Comparison of ENCODE assay signal across 12 cellular contexts in the genomic region with DNA sequence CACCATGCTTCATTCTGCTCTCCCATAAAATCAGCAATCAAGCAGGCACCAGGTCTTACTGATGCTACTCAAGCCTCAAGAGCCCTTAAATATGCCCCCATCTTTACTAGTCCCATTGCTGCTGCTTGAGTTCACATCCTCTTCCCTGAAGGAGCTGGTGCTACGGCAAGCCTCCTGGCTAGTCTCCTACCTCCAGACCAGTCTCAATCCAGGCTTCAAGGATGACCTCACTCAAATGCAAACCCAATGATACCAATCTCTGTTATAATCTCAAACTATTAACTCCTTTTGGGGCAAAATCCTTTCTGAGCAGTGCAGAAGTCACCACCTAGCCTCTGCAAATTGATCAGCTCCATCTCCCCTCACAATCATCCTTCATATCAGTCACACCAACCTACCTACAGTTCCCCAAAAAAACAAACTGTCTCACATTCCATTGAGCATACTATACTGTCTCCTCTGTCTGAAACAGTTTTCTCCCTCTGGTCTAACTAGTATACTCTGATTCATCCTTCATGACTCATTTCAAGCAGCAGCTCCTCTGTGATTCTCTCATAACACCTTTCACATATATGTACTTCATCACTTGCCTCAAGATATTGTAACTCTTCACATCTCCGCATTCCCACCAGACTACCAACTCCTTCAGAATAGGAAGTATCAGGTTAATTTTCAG. TPM values are rescaled to one million over a fixed set of nuclear protein-coding genes. Genes with fewer than 3 reads are reported as not detected.
DNase-seq lines count a peak whose midpoint lies in the region; ATAC-seq and TF ChIP-seq lines count a peak whose summit lies in the region.
"Had no signal": no experiment of that assay in that cellular context is flagged by ENCODE, and none has a peak within 500 bp of the region (broad histone marks: within the 10 kb centered on the region; RNA-seq: fewer than 3 reads in every experiment).

No MANE protein-coding gene starts in this region.

- H3K9me3 Mint-ChIP-seq in activated CD8-positive, alpha-beta T cell treated with anti-CD3 and anti-CD28 coated beads for 36 hours: no peaks in the 10 kb centered on the region
- no peaks in the 10 kb centered on the region for H3K9me3 Mint-ChIP-seq in activated CD8-positive, alpha-beta T cell treated with anti-CD3 and anti-CD28 coated beads, Interleukin-2, amount 10 ng/mL, durations not matched to agents 7 days and 5 days (ENCODE audit: insufficient read depth)
- H3K9me3 Mint-ChIP-seq: natural killer cell treated with Interleukin-12 subunit alpha and Interleukin-12 subunit beta and Interleukin-15 and Interleukin-18, amount 100 ng/mL, for 72 hours; T-helper 2 cell treated with Interferon-gamma antibody and Interleukin-4, amounts not matched to agents 5 μg/mL and 100 μg/mL, for 36 hours had no signal

- 0 out of 4 replicates have a peak overlapping the region, but pooled peaks of 1 of the 2 experiments have one; percentile 23 for H4K8ac ChIP-seq in IMR-90 (ENCODE audit: low read depth in 2 of 2, low read length in 2 of 2)

- no peak overlapping the region for H2BK5ac ChIP-seq in IMR-90 (ENCODE audit: low read depth, low read length, poor library complexity, severe bottlenecking)

- H3K4ac ChIP-seq in IMR-90 (ENCODE audit: low read depth, low read length): no peak overlapping the region

- H3K18ac ChIP-seq in IMR-90 (ENCODE audit: low read depth, low read length): no peak overlapping the region

- H3K9me1 ChIP-seq in IMR-90 (ENCODE audit: insufficient read depth, low read length): peaks cover 15% of the 10 kb centered on the region

- H4K20me1 ChIP-seq in IMR-90 (ENCODE audit: insufficient read depth, low read length): peaks cover 12% of the 10 kb centered on the region; the same call in 1 of the 2 replicates

- H3K4me1 Mint-ChIP-seq in activated CD8-positive, alpha-beta T cell treated with anti-CD3 and anti-CD28 coated beads for 36 hours (ENCODE audit: low read depth): peaks cover 2% of the 10 kb centered on the region
- peaks cover 12% of the 10 kb centered on the region for H3K4me1 Mint-ChIP-seq in activated CD8-positive, alpha-beta T cell treated with anti-CD3 and anti-CD28 coated beads, Interleukin-2, amount 10 ng/mL, durations not matched to agents 7 days and 5 days (ENCODE audit: low read depth)

- H3K27ac ChIP-seq in IMR-90 (ENCODE audit: insufficient read depth, low read length): no peak overlapping the region

- no peak overlapping the region; the same call in 2 of the 3 replicates for H2BK15ac ChIP-seq in IMR-90 (ENCODE audit: low read depth, low read length)

- H2BK20ac ChIP-seq in IMR-90 (ENCODE audit: low read depth, low read length): peak overlapping the region; percentile 67; the same call in 1 of the 2 replicates

- H2AK5ac ChIP-seq in IMR-90 (ENCODE audit: low read depth, low read length): peak overlapping the region; percentile 2

- BruUV-seq in IMR-90 (replicated peaks; lab: Mats Ljungman, UMichigan): no TSS peak

- H3K4me3 ChIP-seq in IMR-90 (ENCODE audit: insufficient read depth, low read depth, low read length): no peak overlapping the region

- no peak for TF ChIP-seq CTCF in activated CD8-positive, alpha-beta T cell treated with anti-CD3 and anti-CD28 coated beads for 36 hours (IDR thresholded peaks at IDR 0.05)
- no peak for TF ChIP-seq CTCF in IMR-90 (conservative IDR thresholded peaks at IDR 0.05; ENCODE audit: low read depth, low read length)

- H3K23ac ChIP-seq in IMR-90 (ENCODE audit: low read depth, low read length): no peak overlapping the region

- dilution Hi-C loops in IMR-90 (cut with HindIII; ENCODE audit: low sequenced_read_pairs, unreplicated experiment): no loop called here

- intact Hi-C loops in activated CD8-positive, alpha-beta T cell treated with anti-CD3 and anti-CD28 coated beads for 36 hours (cut with micrococcal nuclease): no loop called here
- intact Hi-C loops in IMR-90 (cut with micrococcal nuclease) (no loop called here), Right ventricle myocardium superior (cut with DNase I) (no loop called here)

- H3K27me3 ChIP-seq in IMR-90 (ENCODE audit: control insufficient read depth, insufficient read depth, low read length): no peaks in the 10 kb centered on the region

- H3K27ac Mint-ChIP-seq in activated CD8-positive, alpha-beta T cell treated with anti-CD3 and anti-CD28 coated beads for 36 hours: no peak overlapping the region
- H3K27ac Mint-ChIP-seq in activated CD8-positive, alpha-beta T cell treated with anti-CD3 and anti-CD28 coated beads, Interleukin-2, amount 10 ng/mL, durations not matched to agents 7 days and 5 days: no peak overlapping the region
- H3K27ac Mint-ChIP-seq: natural killer cell treated with Interleukin-12 subunit alpha and Interleukin-12 subunit beta and Interleukin-15 and Interleukin-18, amount 100 ng/mL, for 72 hours; T-helper 2 cell treated with Interferon-gamma antibody and Interleukin-4, amounts not matched to agents 5 μg/mL and 100 μg/mL, for 36 hours had no signal

- CTCF ChIA-PET in activated CD8-positive, alpha-beta T cell treated with anti-CD3 and anti-CD28 coated beads for 36 hours (lab: Charles Lee): interaction anchor here (1.0 kb wide), 1 partner anchor 47 kb away, joined by 3 read pairs; no protein-coding TSS in a partner anchor
- CTCF ChIA-PET in activated CD8-positive, alpha-beta T cell treated with anti-CD3 and anti-CD28 coated beads, Interleukin-2, amount 10 ng/mL, durations not matched to agents 7 days and 5 days (lab: Charles Lee): no interaction called here
- CTCF ChIA-PET in IMR-90 (lab: Yijun Ruan, JAX): no interaction called here

- peaks cover 23% of the 10 kb centered on the region for H3K36me3 Mint-ChIP-seq in activated CD8-positive, alpha-beta T cell treated with anti-CD3 and anti-CD28 coated beads for 36 hours (ENCODE audit: low read depth)
- peaks cover 22% of the 10 kb centered on the region for H3K36me3 Mint-ChIP-seq in activated CD8-positive, alpha-beta T cell treated with anti-CD3 and anti-CD28 coated beads, Interleukin-2, amount 10 ng/mL, durations not matched to agents 7 days and 5 days (ENCODE audit: low read depth)
- H3K36me3 Mint-ChIP-seq: natural killer cell treated with Interleukin-12 subunit alpha and Interleukin-12 subunit beta and Interleukin-15 and Interleukin-18, amount 100 ng/mL, for 72 hours had no signal

- peak overlapping the region; percentile 38; the same call in 1 of the 2 replicates for H3K4me2 ChIP-seq in IMR-90 (ENCODE audit: low read depth, low read length)

- peaks cover 17 to 26% of the 10 kb centered on the region in 2 experiments for H3K79me1 ChIP-seq in IMR-90 (ENCODE audit: low read depth in 1 of 2, low read length in 2 of 2)

- H3K9ac ChIP-seq in IMR-90 (ENCODE audit: low read depth, low read length): no peak overlapping the region

- no peak overlapping the region for H3K4me3 Mint-ChIP-seq in activated CD8-positive, alpha-beta T cell treated with anti-CD3 and anti-CD28 coated beads for 36 hours
- no peak overlapping the region for H3K4me3 Mint-ChIP-seq in activated CD8-positive, alpha-beta T cell treated with anti-CD3 and anti-CD28 coated beads, Interleukin-2, amount 10 ng/mL, durations not matched to agents 7 days and 5 days
- H3K4me3 Mint-ChIP-seq: natural killer cell treated with Interleukin-12 subunit alpha and Interleukin-12 subunit beta and Interleukin-15 and Interleukin-18, amount 100 ng/mL, for 72 hours; T-helper 2 cell treated with Interferon-gamma antibody and Interleukin-4, amounts not matched to agents 5 μg/mL and 100 μg/mL, for 36 hours had no signal

- no peak overlapping the region for H4K5ac ChIP-seq in IMR-90 (ENCODE audit: low read depth, low read length)

- TF ChIP-seq RAD21 in IMR-90 (IDR thresholded peaks at IDR 0.05; ENCODE audit: low read length): no peak

- H3K56ac ChIP-seq in IMR-90 (ENCODE audit: extremely low read depth, insufficient read depth, low read length): no peak overlapping the region

- TF ChIP-seq POLR2A in IMR-90 (IDR thresholded peaks at IDR 0.05; ENCODE audit: low read depth, low read length): no peak

- peaks cover 7% of the 10 kb centered on the region for H3K36me3 ChIP-seq in IMR-90 (ENCODE audit: control insufficient read depth, insufficient read depth, low read length)

- peak overlapping the region; percentile 11; the same call in 1 of the 2 replicates for H4K91ac ChIP-seq in IMR-90 (ENCODE audit: insufficient read depth, low read depth, low read length)

- peaks cover 3% of the 10 kb centered on the region for H3K4me1 ChIP-seq in IMR-90 (ENCODE audit: control insufficient read depth, insufficient read depth, low read length)

- ATAC-seq in activated CD8-positive, alpha-beta T cell treated with anti-CD3 and anti-CD28 coated beads for 36 hours: peak; percentile 85
- no peak for ATAC-seq in activated CD8-positive, alpha-beta T cell treated with anti-CD3 and anti-CD28 coated beads, Interleukin-2, amount 10 ng/mL, durations not matched to agents 7 days and 5 days
- ATAC-seq in IMR-90 (ENCODE audit: low read depth) (peak; percentile 99), esophagus mucosa (peak; percentile 99), GM21367 (IDR thresholded peaks at IDR 0.05; ENCODE audit: unreplicated experiment) (no peak), Right ventricle myocardium superior (ENCODE audit: poor library complexity) (no peak)
- ATAC-seq in stimulated activated naive CD8-positive, alpha-beta T cell treated with anti-CD3 and anti-CD28 coated beads, Interleukin-15, Interleukin-2, amounts not matched to agents 100 U/mL and 50 U/mL, for 24 hours: peak; percentile 91

- H3K9me3 ChIP-seq in IMR-90 (ENCODE audit: control insufficient read depth, insufficient read depth, low read length): no peaks in the 10 kb centered on the region

- POLR2A ChIA-PET in activated CD8-positive, alpha-beta T cell treated with anti-CD3 and anti-CD28 coated beads for 36 hours (lab: Charles Lee): interaction anchor here (0.6 kb wide), 1 partner anchor 16 kb away, joined by 3 read pairs; no protein-coding TSS in a partner anchor
- POLR2A ChIA-PET in activated CD8-positive, alpha-beta T cell treated with anti-CD3 and anti-CD28 coated beads, Interleukin-2, amount 10 ng/mL, durations not matched to agents 7 days and 5 days (lab: Charles Lee): no interaction called here
- POLR2A ChIA-PET in IMR-90 (lab: Charles Lee; ENCODE audit: unreplicated experiment): interaction anchor here (0.6 kb wide), 1 partner anchor 30 kb away, joined by 5 read pairs; a partner anchor contains a TSS

- H3K14ac ChIP-seq in IMR-90 (replicated peaks; ENCODE audit: low read depth, low read length): peak overlapping the region; percentile 75; the same call in 1 of the 2 replicates

- no peak overlapping the region for H2AFZ ChIP-seq in IMR-90 (replicated peaks; ENCODE audit: low read length, poor library complexity)

- no CpG with 5 or more reads among the region's 2 CpGs for WGBS in IMR-90 (ENCODE audit: extremely low coverage in 2 of 2, insufficient read length in 1 of 2), 2 experiments

- peak overlapping the region; percentile 37; the same call in 1 of the 2 replicates for H2BK120ac ChIP-seq in IMR-90 (ENCODE audit: low read depth, low read length)

- in situ Hi-C loops in IMR-90 (cut with MboI; ENCODE audit: low sequenced_read_pairs): no loop called here

- DNase-seq in activated CD8-positive, alpha-beta T cell treated with anti-CD3 and anti-CD28 coated beads for 36 hours: no peak
- no peak for DNase-seq in activated CD8-positive, alpha-beta T cell treated with anti-CD3 and anti-CD28 coated beads, Interleukin-2, amount 10 ng/mL, durations not matched to agents 7 days and 5 days
- DNase-seq in IMR-90 (peak; percentile 94), Right ventricle myocardium superior (no peak), NCI-H510A treated with DMSO at 0.1 percent for 48 hours (lab: John Stamatoyannopoulos, UW) (no peak)
- no peak for DNase-seq in stimulated activated naive CD8-positive, alpha-beta T cell treated with anti-CD3 and anti-CD28 coated beads, Interleukin-15, Interleukin-2, amounts not matched to agents 100 U/mL and 50 U/mL, for 24 hours
- DNase-seq: activated naive CD4-positive, alpha-beta T cell treated with Interleukin-2 at 50 U/mL for 16 hours; NCI-H1930 had no signal

- H2AK9ac ChIP-seq in IMR-90 (replicated peaks; ENCODE audit: low read depth, low read length, poor library complexity): peak overlapping the region; percentile 48

- H3K27me3 Mint-ChIP-seq in activated CD8-positive, alpha-beta T cell treated with anti-CD3 and anti-CD28 coated beads for 36 hours: no peaks in the 10 kb centered on the region
- H3K27me3 Mint-ChIP-seq in activated CD8-positive, alpha-beta T cell treated with anti-CD3 and anti-CD28 coated beads, Interleukin-2, amount 10 ng/mL, durations not matched to agents 7 days and 5 days (ENCODE audit: low read depth): no peaks in the 10 kb centered on the region
- H3K27me3 Mint-ChIP-seq: natural killer cell treated with Interleukin-12 subunit alpha and Interleukin-12 subunit beta and Interleukin-15 and Interleukin-18, amount 100 ng/mL, for 72 hours had no signal

RNA-seq across cellular contexts. Expression of a gene that starts 30.0 kb away (rescaled TPM):
- 10 to 100 TPM; 29.5 to 31.1 TPM for total RNA-seq in activated CD8-positive, alpha-beta T cell treated with anti-CD3 and anti-CD28 coated beads for 36 hours
- 10 to 100 TPM; 20.5 to 20.8 TPM for total RNA-seq in activated CD8-positive, alpha-beta T cell treated with anti-CD3 and anti-CD28 coated beads, Interleukin-2, amount 10 ng/mL, durations not matched to agents 7 days and 5 days
- 82.8 and 90.5 TPM in 2 replicates for total RNA-seq in IMR-90 (2012; rRNA removed)
- polyA plus RNA-seq in IMR-90 (2012; rRNA removed): 64.7 and 71.8 TPM in 2 replicates
- 33.3 and 39.9 TPM in 2 replicates for polyA plus RNA-seq in IMR-90 (2012; cell fraction: cytosol; rRNA removed)
- polyA plus RNA-seq in IMR-90 (2012; cell fraction: nucleus; rRNA removed; ENCODE audit: low replicate concordance): 20.0 and 45.3 TPM in 2 replicates
- 37.5 TPM for total RNA-seq in esophagus mucosa
- 7.8 TPM for total RNA-seq in Right ventricle myocardium superior

Comparison
In these comparisons a context has a peak if more than half of its experiments do, and no peak if none do; other contexts are left out.
1. ATAC-seq: peak in activated CD8-positive, alpha-beta T cell treated with anti-CD3 and anti-CD28 coated beads for 36 hours (single experiment), IMR-90 (single experiment), esophagus mucosa (single experiment) and stimulated activated naive CD8-positive, alpha-beta T cell treated with anti-CD3 and anti-CD28 coated beads, Interleukin-15, Interleukin-2, amounts not matched to agents 100 U/mL and 50 U/mL, for 24 hours (single experiment); none in activated CD8-positive, alpha-beta T cell treated with anti-CD3 and anti-CD28 coated beads, Interleukin-2, amount 10 ng/mL, durations not matched to agents 7 days and 5 days (single experiment), GM21367 (single experiment) and Right ventricle myocardium superior (single experiment).